ENCODE assay signal across 7 cellular contexts in genomic region chr21:14090184-14090583, GRCh38.
DNase-seq lines count a peak whose midpoint lies in the region; ATAC-seq, FAIRE-seq and TF ChIP-seq lines count a peak whose summit lies in the region.
"Not testable (repeated sequence)": the region's sequence is repeated elsewhere in the genome, so short reads cannot be mapped to it uniquely, and the experiment has no call there.

No MANE protein-coding gene starts in this region.

- not testable (repeated sequence) for TF ChIP-seq RAD21 in GM12878 (IDR thresholded peaks at IDR 0.05; ENCODE audit: insufficient read depth, low read depth, low read length)

- H3K27ac ChIP-seq in GM12878 (ENCODE audit: control insufficient read depth, insufficient read depth), result peak overlapping the region; percentile 27; the same call in 1 of the 2 replicates
- H3K27ac ChIP-seq in fibroblast of lung (ENCODE audit: insufficient read depth, low read length), result not testable (repeated sequence)

- H3K79me2 ChIP-seq in GM12878 (ENCODE audit: control insufficient read depth, insufficient read depth, low read length); fibroblast of lung (ENCODE audit: control insufficient read depth, insufficient read depth, low read length): not testable (repeated sequence)

- POLR2A ChIA-PET in activated CD8-positive, alpha-beta T cell treated with anti-CD3 and anti-CD28 coated beads for 36 hours (lab: Charles Lee); GM12878 (lab: Charles Lee): not testable (repeated sequence)

- ATAC-seq in activated CD8-positive, alpha-beta T cell treated with anti-CD3 and anti-CD28 coated beads for 36 hours; GM12878: not testable (repeated sequence)

- not testable (repeated sequence) for H4K20me1 ChIP-seq in GM12878 (ENCODE audit: control insufficient read depth, insufficient read depth); fibroblast of lung (ENCODE audit: control insufficient read depth, extremely low read depth, insufficient read depth, low read length)

- in situ Hi-C loops in GM12878 (cut with MboI), result loop anchor here (25.0 kb wide), 2 partner anchors 97 to 1647 kb away; partner anchors contain the start of gene USP25

- intact Hi-C loops in activated CD8-positive, alpha-beta T cell treated with anti-CD3 and anti-CD28 coated beads for 36 hours (cut with micrococcal nuclease); GM12878 (cut with micrococcal nuclease; ENCODE audit: unreplicated experiment): not testable (repeated sequence)

- H3K27ac Mint-ChIP-seq in activated CD8-positive, alpha-beta T cell treated with anti-CD3 and anti-CD28 coated beads for 36 hours, result peak overlapping the region; percentile 22

- peaks cover 17% of the 10 kb centered on the region for H3K36me3 Mint-ChIP-seq in activated CD8-positive, alpha-beta T cell treated with anti-CD3 and anti-CD28 coated beads for 36 hours (ENCODE audit: low read depth)

- H3K9me3 ChIP-seq in GM12878 (replicated peaks; ENCODE audit: control insufficient read depth, insufficient read depth, low read length); fibroblast of lung (ENCODE audit: control insufficient read depth, insufficient read depth, low read depth, low read length): not testable (repeated sequence)

- TF ChIP-seq CTCF in activated CD8-positive, alpha-beta T cell treated with anti-CD3 and anti-CD28 coated beads for 36 hours (IDR thresholded peaks at IDR 0.05); GM12878 (IDR thresholded peaks at IDR 0.05 in 2 of 3, conservative IDR thresholded peaks at IDR 0.05 in 1 of 3; ENCODE audit: control insufficient read depth in 2 of 3, extremely low read depth in 1 of 3, insufficient read depth in 1 of 3, low read depth in 3 of 3, low read length in 3 of 3); fibroblast of lung (conservative IDR thresholded peaks at IDR 0.05 in 1 of 2, IDR thresholded peaks at IDR 0.05 in 1 of 2; ENCODE audit: low read depth in 1 of 2, low read length in 2 of 2): not testable (repeated sequence)

- peaks cover 19% of the 10 kb centered on the region for H3K4me1 Mint-ChIP-seq in activated CD8-positive, alpha-beta T cell treated with anti-CD3 and anti-CD28 coated beads for 36 hours (ENCODE audit: low read depth)

- TF ChIP-seq POLR2A in GM12878 (IDR thresholded peaks at IDR 0.05; ENCODE audit: low read depth, low read length), result not testable (repeated sequence)

- CTCF ChIA-PET in activated CD8-positive, alpha-beta T cell treated with anti-CD3 and anti-CD28 coated beads for 36 hours (lab: Charles Lee), result not testable (repeated sequence)
- CTCF ChIA-PET in GM12878 (lab: Yijun Ruan, JAX), result interaction anchor here (1.6 kb wide), 1 partner anchor 30 kb away, joined by 3 read pairs; no protein-coding TSS in a partner anchor

- not testable (repeated sequence) for H3K9me3 Mint-ChIP-seq in activated CD8-positive, alpha-beta T cell treated with anti-CD3 and anti-CD28 coated beads for 36 hours

- H3K4me3 Mint-ChIP-seq in activated CD8-positive, alpha-beta T cell treated with anti-CD3 and anti-CD28 coated beads for 36 hours, result not testable (repeated sequence)

- not testable (repeated sequence) for H2AFZ ChIP-seq in GM12878 (ENCODE audit: control insufficient read depth, low read depth, low read length); fibroblast of lung (ENCODE audit: low read length)

- FAIRE-seq in GM12878 (lab: Jason Lieb, UNC), result not testable (repeated sequence)

- DNase-seq in H4 (ENCODE audit: low spot score) (peak; percentile 28), NCI-H1105 treated with DMSO at 0.1 percent for 48 hours (lab: John Stamatoyannopoulos, UW) (peak; percentile 20), fibroblast of lung (ENCODE audit: low read depth in 2 of 2) (peak; percentile 19 to 49), inferior parietal cortex (ENCODE audit: extremely low spot score) (peak; percentile 18), superior temporal gyrus (ENCODE audit: extremely low spot score) (peak; percentile 36)
- not testable (repeated sequence) for DNase-seq in activated CD8-positive, alpha-beta T cell treated with anti-CD3 and anti-CD28 coated beads for 36 hours; GM12878 (ENCODE audit: low read depth, low spot score)

- SMC1A ChIA-PET in GM12878 (lab: Charles Lee; ENCODE audit: uncharacterized antibody, unreplicated experiment), result interaction anchor here (1.7 kb wide), 1 partner anchor 22 kb away, joined by 3 read pairs; no protein-coding TSS in a partner anchor

- not testable (repeated sequence) for H3K4me3 ChIP-seq in GM12878; fibroblast of lung (replicated peaks in 1 of 4; ENCODE audit: control extremely low read depth in 1 of 4, insufficient read depth in 1 of 4, low read depth in 3 of 4, low read length in 4 of 4)

- H3K27me3 ChIP-seq in GM12878 (replicated peaks in 1 of 2; ENCODE audit: control insufficient read depth in 2 of 2, insufficient read depth in 2 of 2, low read length in 1 of 2); fibroblast of lung (ENCODE audit: control insufficient read depth, insufficient read depth, low read length): not testable (repeated sequence)

- not testable (repeated sequence) for H3K27me3 Mint-ChIP-seq in activated CD8-positive, alpha-beta T cell treated with anti-CD3 and anti-CD28 coated beads for 36 hours

- not testable (repeated sequence) for TF ChIP-seq EP300 in GM12878 (IDR thresholded peaks at IDR 0.05; ENCODE audit: borderline replicate concordance in 1 of 2, control insufficient read depth in 1 of 2, low read depth in 2 of 2, low read length in 2 of 2)

- H3K36me3 ChIP-seq in GM12878 (ENCODE audit: control insufficient read depth in 2 of 2, insufficient read depth in 2 of 2, low read length in 1 of 2); fibroblast of lung (ENCODE audit: control insufficient read depth, insufficient read depth, low read length): not testable (repeated sequence)

- RAD21 ChIA-PET in GM12878 (lab: Charles Lee; ENCODE audit: unreplicated experiment), result interaction anchor here (1.2 kb wide), 1 partner anchor 26 kb away, joined by 3 read pairs; no protein-coding TSS in a partner anchor

- H3K4me1 ChIP-seq in GM12878 (ENCODE audit: control insufficient read depth, insufficient read depth, low read length); fibroblast of lung (ENCODE audit: control insufficient read depth, extremely low read depth, insufficient read depth, low read length): not testable (repeated sequence)

- H3K4me2 ChIP-seq in GM12878 (ENCODE audit: control insufficient read depth, insufficient read depth); fibroblast of lung (ENCODE audit: extremely low read depth, insufficient read depth, low read length): not testable (repeated sequence)

- not testable (repeated sequence) for BruUV-seq in GM12878 (replicated peaks; lab: Mats Ljungman, UMichigan)

- not testable (repeated sequence) for H3K9ac ChIP-seq in GM12878 (ENCODE audit: control insufficient read depth, insufficient read depth, low read length); fibroblast of lung (ENCODE audit: insufficient read depth, low read length)
